8 cellular contexts compared by ENCODE assay signal in genomic region chr7:113086928-113087277, GRCh38. TPM values are rescaled to one million over a fixed set of nuclear protein-coding genes. Genes with fewer than 3 reads are reported as not detected.
DNase-seq lines count a peak whose midpoint lies in the region; ATAC-seq, FAIRE-seq and TF ChIP-seq lines count a peak whose summit lies in the region.

No MANE protein-coding gene starts in this region.

- no CpG with 5 or more reads among the region's 3 CpGs for WGBS in IMR-90 (ENCODE audit: extremely low coverage in 2 of 2, insufficient read length in 1 of 2), 2 experiments
- 37 to 48% (median 41%) methylated on average over 3 of the region's 3 CpGs for WGBS in spleen, 5 donors

- H3K9me3 ChIP-seq in IMR-90 (ENCODE audit: control insufficient read depth, insufficient read depth, low read length) (no peaks in the 10 kb centered on the region), ascending aorta (no peaks in the 10 kb centered on the region), spleen (no peaks in the 10 kb centered on the region)

- H3K56ac ChIP-seq in IMR-90 (ENCODE audit: extremely low read depth, insufficient read depth, low read length), result peak overlapping the region; percentile 75

- TF ChIP-seq POLR2A in IMR-90 (IDR thresholded peaks at IDR 0.05; ENCODE audit: low read depth, low read length) (no peak), spleen (IDR thresholded peaks at IDR 0.05) (no peak), H54 (IDR thresholded peaks at IDR 0.05; ENCODE audit: low read depth, low read length) (no peak)

- no peak overlapping the region for H2BK15ac ChIP-seq in IMR-90 (ENCODE audit: low read depth, low read length)

- H3K4me1 ChIP-seq in IMR-90 (ENCODE audit: control insufficient read depth, insufficient read depth, low read length), result 0 out of 2 replicates have a peak, but pooled peaks cover 3% of the 10 kb centered on the region
- H3K4me1 ChIP-seq in ascending aorta, result peaks cover 0 to 3% of the 10 kb centered on the region in 2 donors
- peaks cover 0 to 16% (median 9%) of the 10 kb centered on the region in 6 donors for H3K4me1 ChIP-seq in spleen

- peak overlapping the region; percentile 39; the same call in 1 of the 2 replicates for H3K4ac ChIP-seq in IMR-90 (ENCODE audit: low read depth, low read length)

- no TSS peak for BruUV-seq in IMR-90 (replicated peaks; lab: Mats Ljungman, UMichigan)

- no peak overlapping the region for H2AFZ ChIP-seq in IMR-90 (replicated peaks; ENCODE audit: low read length, poor library complexity)

- TF ChIP-seq RAD21 in IMR-90 (IDR thresholded peaks at IDR 0.05; ENCODE audit: low read length), result no peak

- H3K14ac ChIP-seq in IMR-90 (replicated peaks; ENCODE audit: low read depth, low read length), result no peak overlapping the region

- peak overlapping the region; percentile 75 for H2BK5ac ChIP-seq in IMR-90 (ENCODE audit: low read depth, low read length, poor library complexity, severe bottlenecking)

- no peaks in the 10 kb centered on the region; the same call in 1 of the 2 replicates for H3K9me1 ChIP-seq in IMR-90 (ENCODE audit: insufficient read depth, low read length)

- peak overlapping the region; percentile 94 for H3K4me2 ChIP-seq in IMR-90 (ENCODE audit: low read depth, low read length)

- in situ Hi-C loops in IMR-90 (cut with MboI; ENCODE audit: low sequenced_read_pairs), result no loop called here

- peak overlapping the region; percentile 26; the same call in 1 of the 2 replicates for H3K23ac ChIP-seq in IMR-90 (ENCODE audit: low read depth, low read length)

- no peaks in the 10 kb centered on the region for H3K27me3 ChIP-seq in IMR-90 (ENCODE audit: control insufficient read depth, insufficient read depth, low read length)
- no peaks in the 10 kb centered on the region for H3K27me3 ChIP-seq in ascending aorta
- peaks cover 0 to 54% (median 5%) of the 10 kb centered on the region in 7 donors for H3K27me3 ChIP-seq in spleen (replicated peaks in 1 of 7)

- no peaks in the 10 kb centered on the region for H3K79me1 ChIP-seq in IMR-90 (ENCODE audit: low read depth in 1 of 2, low read length in 2 of 2)

- TF ChIP-seq CTCF in IMR-90 (conservative IDR thresholded peaks at IDR 0.05; ENCODE audit: low read depth, low read length) (no peak), ascending aorta (IDR thresholded peaks at IDR 0.05) (no peak), spleen (IDR thresholded peaks at IDR 0.05 in 8 of 11, conservative IDR thresholded peaks at IDR 0.05 in 3 of 11) (no peak)

- intact Hi-C loops in IMR-90 (cut with micrococcal nuclease) (loop anchor here (5.0 to 10.0 kb wide), 2 partner anchors 150 to 338 kb away; a partner anchor contains a TSS), ascending aorta (cut with DNase I) (loop anchor here (1.0 to 10.0 kb wide), 4 partner anchors 31 to 335 kb away; partner anchors contain the start of genes SMIM30 and TMEM168), spleen (cut with DNase I; ENCODE audit: low total_unique reads) (no loop called here)

- peak overlapping the region; percentile 84 for H3K27ac ChIP-seq in IMR-90 (ENCODE audit: insufficient read depth, low read length)
- peak overlapping the region; percentile 54 to 61 for H3K27ac ChIP-seq in ascending aorta
- H3K27ac ChIP-seq in spleen, result peak overlapping the region in 7 of 8 donors; percentile 4 to 81 (median 68)

- H4K91ac ChIP-seq in IMR-90 (ENCODE audit: insufficient read depth, low read depth, low read length), result peak overlapping the region; percentile 64; the same call in 1 of the 2 replicates

- H4K5ac ChIP-seq in IMR-90 (ENCODE audit: low read depth, low read length), result peak overlapping the region; percentile 30; the same call in 1 of the 2 replicates

- DNase-seq in IMR-90 (no peak), ascending aorta (ENCODE audit: low spot score in 2 of 2) (no peak), inferior parietal cortex (ENCODE audit: extremely low spot score) (peak; percentile 43), spleen (no peak), HK-2 (ENCODE audit: unreplicated experiment) (no peak), H54 (ENCODE audit: insufficient read length, low spot score) (no peak)

- H4K8ac ChIP-seq in IMR-90 (ENCODE audit: low read depth in 2 of 2, low read length in 2 of 2), result peak overlapping the region; percentile 36 to 73

- CTCF ChIA-PET in IMR-90 (lab: Yijun Ruan, JAX), result interaction anchor here (1.1 kb wide), 1 partner anchor 10 kb away, joined by 3 read pairs; no protein-coding TSS in a partner anchor

- H2AK9ac ChIP-seq in IMR-90 (replicated peaks; ENCODE audit: low read depth, low read length, poor library complexity), result no peak overlapping the region

- no peak for FAIRE-seq in H54 (lab: Jason Lieb, UNC)

- H2AK5ac ChIP-seq in IMR-90 (ENCODE audit: low read depth, low read length), result no peak overlapping the region

- POLR2A ChIA-PET in IMR-90 (lab: Charles Lee; ENCODE audit: unreplicated experiment), result interaction anchor here (0.6 kb wide), 2 partner anchors 422 to 1982 kb away, joined by 6 to 9 read pairs; no protein-coding TSS in a partner anchor

- H3K4me3 ChIP-seq in IMR-90 (ENCODE audit: insufficient read depth, low read depth, low read length) (peak overlapping the region; percentile 97), ascending aorta (peak overlapping the region; percentile 54 to 67), spleen (peak overlapping the region in 7 of 8 donors; percentile 18 to 69 (median 36))

- no peak for ATAC-seq in IMR-90 (ENCODE audit: low read depth)
- ATAC-seq in HG02678 (IDR thresholded peaks at IDR 0.05; ENCODE audit: unreplicated experiment), result no peak
- ATAC-seq in GM19455 (IDR thresholded peaks at IDR 0.05; ENCODE audit: unreplicated experiment), result no peak

- no peaks in the 10 kb centered on the region for H4K20me1 ChIP-seq in IMR-90 (ENCODE audit: insufficient read depth, low read length)

- no peak overlapping the region for H2BK20ac ChIP-seq in IMR-90 (ENCODE audit: low read depth, low read length)

- dilution Hi-C loops in IMR-90 (cut with HindIII; ENCODE audit: low sequenced_read_pairs, unreplicated experiment), result no loop called here

- H2BK120ac ChIP-seq in IMR-90 (ENCODE audit: low read depth, low read length), result peak overlapping the region; percentile 43

- peak overlapping the region; percentile 83; the same call in 1 of the 2 replicates for H3K18ac ChIP-seq in IMR-90 (ENCODE audit: low read depth, low read length)

- no peaks in the 10 kb centered on the region for H3K36me3 ChIP-seq in IMR-90 (ENCODE audit: control insufficient read depth, insufficient read depth, low read length)
- no peaks in the 10 kb centered on the region for H3K36me3 ChIP-seq in ascending aorta
- no peaks in the 10 kb centered on the region for H3K36me3 ChIP-seq in spleen

- peak overlapping the region; percentile 79 for H3K9ac ChIP-seq in IMR-90 (ENCODE audit: low read depth, low read length)

TF ChIP-seq in IMR-90, 13 proteins besides CTCF, POLR2A, EP300 and RAD21:
- no peak for TF ChIP-seq USF2 (IDR thresholded peaks at IDR 0.05; ENCODE audit: low read depth, low read length)
- no peak for TF ChIP-seq CEBPB (IDR thresholded peaks at IDR 0.05; ENCODE audit: low read depth, low read length)
- no peak for TF ChIP-seq RFX5 (IDR thresholded peaks at IDR 0.05; ENCODE audit: low read depth, low read length)
- TF ChIP-seq NFE2L2 (IDR thresholded peaks at IDR 0.05; ENCODE audit: low read depth, low read length), result no peak
- TF ChIP-seq BHLHE40 (IDR thresholded peaks at IDR 0.05; ENCODE audit: low read depth, low read length), result no peak
- TF ChIP-seq RCOR1 (IDR thresholded peaks at IDR 0.05; ENCODE audit: insufficient replicate concordance, low read length), result no peak
- TF ChIP-seq MAZ (IDR thresholded peaks at IDR 0.05; ENCODE audit: borderline replicate concordance, low read depth, low read length), result no peak
- no peak for TF ChIP-seq CHD1 (IDR thresholded peaks at IDR 0.05; ENCODE audit: low read depth, low read length)
- no peak for TF ChIP-seq FOS (IDR thresholded peaks at IDR 0.05; ENCODE audit: low read depth, low read length)
- TF ChIP-seq SMC3 (IDR thresholded peaks at IDR 0.05; ENCODE audit: low read depth, low read length), result no peak
- no peak for TF ChIP-seq MXI1 (IDR thresholded peaks at IDR 0.05; ENCODE audit: borderline replicate concordance, low read depth, low read length)
- no peak for TF ChIP-seq MAFK (IDR thresholded peaks at IDR 0.05; ENCODE audit: low read depth, low read length)
- no peak for TF ChIP-seq ELK1 (IDR thresholded peaks at IDR 0.05; ENCODE audit: borderline replicate concordance, low read depth, low read length)

RNA-seq across cellular contexts. Expression of gene GPR85, which starts 0.3 kb away (rescaled TPM):
- total RNA-seq in IMR-90 (2012; rRNA removed) (5.0 and 5.4 TPM in 2 replicates), ascending aorta (not detected), spleen (10 to 100 TPM in 1 of 7 donors, 1 to 10 TPM in 6; 3.0 to 11.3 (median 6.9) TPM)
- polyA plus RNA-seq in IMR-90 (2012; rRNA removed) (1.7 and 2.0 TPM in 2 replicates), spleen (1 to 10 TPM; 1.3 to 2.5 (median 1.8) TPM)
- polyA plus RNA-seq in IMR-90 (2012; cell fraction: cytosol; rRNA removed), result 0.68 and 0.81 TPM in 2 replicates
- 0.36 and 1.8 TPM in 2 replicates for polyA plus RNA-seq in IMR-90 (2012; cell fraction: nucleus; rRNA removed; ENCODE audit: low replicate concordance)

RNA-seq across cellular contexts. Expression of gene SMIM30, which starts 31.5 kb away (rescaled TPM):
- total RNA-seq in IMR-90 (2012; rRNA removed), result 47.7 and 51.7 TPM in 2 replicates
- polyA plus RNA-seq in IMR-90 (2012; rRNA removed), result 24.9 and 31.6 TPM in 2 replicates
- polyA plus RNA-seq in IMR-90 (2012; cell fraction: cytosol; rRNA removed), result 8.3 and 9.9 TPM in 2 replicates
- polyA plus RNA-seq in IMR-90 (2012; cell fraction: nucleus; rRNA removed; ENCODE audit: low replicate concordance), result 1.1 and 12.2 TPM in 2 replicates
- 35.2 TPM for total RNA-seq in ascending aorta
- total RNA-seq in spleen, result 10 to 100 TPM; 29.1 to 70.7 (median 46.1) TPM
- polyA plus RNA-seq in spleen, result 10 to 100 TPM; 64.7 to 98.7 (median 72.3) TPM

Comparison
In these comparisons a context has a peak if more than half of its experiments do, and no peak if none do; other contexts are left out.
1. H3K4me3 ChIP-seq: peak in every context shown above with its lines; median percentile 97 in IMR-90; 60 in ascending aorta; 36 in spleen.